In the genomic region with DNA sequence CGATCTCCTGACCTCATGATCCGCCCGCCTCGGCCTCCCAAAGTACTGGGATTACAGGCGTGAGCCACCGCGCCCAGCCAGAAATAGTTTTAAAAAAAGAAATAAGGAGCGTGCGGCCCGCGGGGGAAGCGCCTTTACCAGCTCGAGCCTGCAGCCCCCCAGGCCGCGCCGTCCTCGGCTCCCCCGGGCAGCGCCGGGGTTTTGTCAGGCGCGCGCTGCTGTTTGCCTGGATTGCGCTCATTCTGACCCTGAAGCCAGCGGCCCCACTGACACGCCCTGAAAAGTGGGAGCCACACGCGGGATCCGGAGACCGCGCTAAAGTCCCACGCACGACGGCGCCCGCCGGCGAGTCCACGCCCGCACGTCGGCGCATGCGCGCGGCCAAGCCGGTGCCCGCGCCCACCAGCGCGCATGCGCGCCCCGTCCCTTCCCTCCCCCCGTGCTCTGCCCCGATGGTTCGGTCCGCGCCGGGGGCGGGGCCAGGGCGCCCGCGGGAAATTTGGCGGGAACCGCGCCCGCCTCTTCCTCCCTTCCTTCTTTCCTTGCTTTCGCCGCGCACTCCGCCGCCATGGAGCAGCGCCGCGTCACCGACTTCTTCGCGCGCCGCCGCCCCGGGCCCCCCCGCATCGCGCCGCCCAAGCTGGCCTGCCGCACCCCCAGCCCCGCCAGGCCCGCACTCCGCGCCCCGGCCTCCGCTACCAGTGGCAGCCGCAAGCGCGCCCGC, we compare ENCODE assay signal across 8 cellular contexts. TPM values are rescaled to one million over a fixed set of nuclear protein-coding genes. Genes with fewer than 3 reads are reported as not detected.
DNase-seq lines count a peak whose midpoint lies in the region; ATAC-seq, FAIRE-seq and TF ChIP-seq lines count a peak whose summit lies in the region.

Gene CDT1, plus strand, starts transcription at position 526 of the 724 bp plus-strand sequence. Its CDS starts 43 bp downstream, at position 569.

- DNase-seq in GF-D8 (lab: John Stamatoyannopoulos, UW) = peak; percentile 32
- DNase-seq in NCI-H146 treated with DMSO at 0.1 percent for 48 hours (lab: John Stamatoyannopoulos, UW; ENCODE audit: unreplicated experiment) = peak; percentile 44
- peak; percentile 91 for DNase-seq in UCSD-AML1 (lab: John Stamatoyannopoulos, UW; ENCODE audit: unreplicated experiment)
- DNase-seq in K562 (ENCODE audit: extremely low read depth in 1 of 4, low spot score in 3 of 4) = peak; percentile 91 to 99 (median 96)
- DNase-seq in skeletal muscle cell (ENCODE audit: low read depth) = no peak
- DNase-seq in OCI-M2 (lab: John Stamatoyannopoulos, UW; ENCODE audit: unreplicated experiment) = no peak

- H3K36me3 ChIP-seq in K562 (ENCODE audit: control insufficient read depth, insufficient read depth, low read length) = peaks cover 46% of the 10 kb centered on the region; the same call in 2 of the 3 replicates

- H3K27me3 ChIP-seq in K562 (ENCODE audit: control insufficient read depth in 2 of 2, insufficient read depth in 2 of 2, low read length in 2 of 2) = no peaks in the 10 kb centered on the region; a peak in 1 of 5 replicates

- no peak for TF ChIP-seq CTCF in K562 (IDR thresholded peaks at IDR 0.05 in 2 of 3, conservative IDR thresholded peaks at IDR 0.05 in 1 of 3; ENCODE audit: insufficient read depth in 2 of 3, low read depth in 1 of 3, low read length in 3 of 3)

- intact Hi-C loops in K562 (cut with micrococcal nuclease) = loop anchor here (10.0 kb wide), 1 partner anchor 761 kb away; the partner anchor contains the start of gene RPL13

- POLR2A ChIA-PET in K562 (lab: Yijun Ruan, JAX) = interaction anchor here (0.6 to 2.9 kb wide), 7 partner anchors 7 to 944 kb away, joined by 3 to 8 read pairs (median 4); partner anchors contain the start of gene PIEZO1

- CTCF ChIA-PET in K562 (lab: Yijun Ruan, JAX; ENCODE audit: low intra/inter-chr PET ratio) = interaction anchor here (0.6 kb wide), 1 partner anchor 66 kb away, joined by 3 read pairs; no protein-coding TSS in a partner anchor

- in situ Hi-C loops in K562 (cut with MboI) = no loop called here

- BruUV-seq in K562 (replicated peaks; lab: Mats Ljungman, UMichigan) = no TSS peak

- peak; percentile 71 for TF ChIP-seq POLR2A in K562 (conservative IDR thresholded peaks at IDR 0.05)

- no peaks in the 10 kb centered on the region for H3K9me3 ChIP-seq in K562 (replicated peaks; ENCODE audit: control insufficient read depth, insufficient read depth, low read depth, low read length)

- H3K4me3 ChIP-seq in K562 (peak within 1 kb of the TSS; percentile 89), iPS-11a (ENCODE audit: low read depth, low read length) (peak within 1 kb of the TSS; percentile 66), skeletal muscle cell (ENCODE audit: low read depth, low read length) (peak within 1 kb of the TSS; percentile 72)

- peak; percentile 32 for FAIRE-seq in K562 (lab: Jason Lieb, UNC)

- H3K9ac ChIP-seq in K562 (ENCODE audit: insufficient read depth in 1 of 2, low read depth in 2 of 2, low read length in 2 of 2) = peak within 1 kb of the TSS; percentile 95 to 98

- peak within 1 kb of the TSS; percentile 86 for H3K27ac ChIP-seq in K562 (ENCODE audit: extremely low read depth, low read depth, low read length)

- TF ChIP-seq RAD21 in K562 (CRISPR knock-in tag; conservative IDR thresholded peaks at IDR 0.05 in 1 of 2, IDR thresholded peaks at IDR 0.05 in 1 of 2) = no peak

- ATAC-seq in HG02571 (IDR thresholded peaks at IDR 0.05; ENCODE audit: unreplicated experiment) (peak; percentile 37), K562 (peak; percentile 6)

- peaks cover 11% of the 10 kb centered on the region; the same call in 1 of the 2 replicates for H4K20me1 ChIP-seq in K562 (replicated peaks; ENCODE audit: control insufficient read depth, insufficient read depth, low read length)

- H3K4me1 ChIP-seq in K562 (replicated peaks in 1 of 2; ENCODE audit: control insufficient read depth in 2 of 2, insufficient read depth in 2 of 2, low read length in 2 of 2) = peaks cover 29 to 85% of the 10 kb centered on the region in 2 experiments

- H3K79me2 ChIP-seq in K562 (ENCODE audit: control insufficient read depth, insufficient read depth, low read length) = peaks cover 74% of the 10 kb centered on the region

- under 1% methylated on average over 25 of the region's 98 CpGs for WGBS in K562 (ENCODE audit: insufficient coverage, low coverage, missing lambda C conversion rate)

- peak within 1 kb of the TSS; percentile 76 for H3K4me2 ChIP-seq in K562 (ENCODE audit: insufficient read depth, low read length)

- H3K9me1 ChIP-seq in K562 (ENCODE audit: control insufficient read depth, insufficient read depth, low read length) = no peaks in the 10 kb centered on the region

- no peak for TF ChIP-seq EP300 in K562 (IDR thresholded peaks at IDR 0.05; ENCODE audit: low read length)

- H2AFZ ChIP-seq in K562 (ENCODE audit: low read depth, low read length) = peak within 1 kb of the TSS; percentile 7; the same call in 1 of the 2 replicates

TF ChIP-seq in K562, 482 proteins besides CTCF, POLR2A, EP300 and RAD21 (continues in another document):
- TF ChIP-seq E2F3 (CRISPR knock-in tag; IDR thresholded peaks at IDR 0.05) = peak; percentile 100
- peak; percentile 73 for TF ChIP-seq GMEB1 (CRISPR knock-in tag; IDR thresholded peaks at IDR 0.05)
- no peak for TF ChIP-seq ETV5 (CRISPR knock-in tag; IDR thresholded peaks at IDR 0.05; ENCODE audit: low read depth)
- TF ChIP-seq ZC3H11A (IDR thresholded peaks at IDR 0.05; ENCODE audit: low read depth, low read length) = no peak
- peak; percentile 32; the same call in 1 of the 2 replicates for TF ChIP-seq ZBTB7A (IDR thresholded peaks at IDR 0.05; ENCODE audit: borderline replicate concordance, control insufficient read depth, low read depth, low read length)
- TF ChIP-seq NCOA6 (IDR thresholded peaks at IDR 0.05) = no peak
- TF ChIP-seq ZNF263 (CRISPR knock-in tag; IDR thresholded peaks at IDR 0.05; ENCODE audit: borderline replicate concordance) = no peak
- TF ChIP-seq PHF8 (IDR thresholded peaks at IDR 0.05; ENCODE audit: borderline replicate concordance, low read length) = peak; percentile 64; the same call in 1 of the 2 replicates
- peak; percentile 76 for TF ChIP-seq MTA1 (IDR thresholded peaks at IDR 0.05; ENCODE audit: borderline replicate concordance)
- 0 out of 2 replicates have a peak, but pooled peaks have one; percentile 64 for TF ChIP-seq HMGXB4 (CRISPR knock-in tag; IDR thresholded peaks at IDR 0.05)
- TF ChIP-seq ATF7 (IDR thresholded peaks at IDR 0.05) = peak; percentile 98
- TF ChIP-seq CAMTA2 (CRISPR knock-in tag; conservative IDR thresholded peaks at IDR 0.05) = 0 out of 2 replicates have a peak, but pooled peaks have one; percentile 69
- no peak for TF ChIP-seq ZNF551 (CRISPR knock-in tag; IDR thresholded peaks at IDR 0.05)
- TF ChIP-seq ZNF12 (CRISPR knock-in tag; IDR thresholded peaks at IDR 0.05) = peak; percentile 44; the same call in 1 of the 2 replicates
- TF ChIP-seq TBL1XR1 (IDR thresholded peaks at IDR 0.05; ENCODE audit: low read length in 2 of 2) = peak in 1 of 2 experiments; percentile 7; a peak in 1 of 4 replicates
- peak; percentile 57; the same call in 1 of the 2 replicates for TF ChIP-seq SMAD4 (CRISPR knock-in tag; conservative IDR thresholded peaks at IDR 0.05)
- TF ChIP-seq SPI1 (IDR thresholded peaks at IDR 0.05; ENCODE audit: borderline replicate concordance, low read depth, low read length) = peak; percentile 70

RNA-seq across cellular contexts. Expression of gene CDT1, which starts in this region (rescaled TPM):
- 14.1 and 55.6 TPM in 2 replicates for total RNA-seq in K562 (2011; cell fraction: chromatin; rRNA removed; ENCODE audit: low replicate concordance)
- 67.5 and 87.8 TPM in 2 replicates for total RNA-seq in K562 (2011; cell fraction: nucleolus; rRNA removed)
- total RNA-seq in K562 (2011; cell fraction: nucleoplasm; rRNA removed) = 29.4 and 38.8 TPM in 2 replicates
- total RNA-seq in K562 (2014; rRNA removed) (114 and 119 TPM in 2 replicates), K562 (2014; rRNA removed; fragmentation: Illumina TruSeq; extraction: Trizol) (3.4 and 4.4 TPM in 2 replicates), K562 (2015; rRNA removed; fragmentation: Illumina TruSeq; extraction: Trizol) (14.4 and 17.9 TPM in 2 replicates), K562 (2021) (173 and 178 TPM in 2 replicates)
- polyA plus RNA-seq in K562 (2011; rRNA removed) (14.2 and 29.4 TPM in 2 replicates), K562 (2014; fragmentation: Illumina TruSeq; extraction: Trizol) (9.3 and 47.1 TPM in 2 replicates), K562 (2014; fragmentation: Nextera tagmentation; extraction: Ambion mirVana) (1 to 10 TPM in 1 of 2 experiments, under 1 TPM in 1; 0.92 to 1.6 TPM), K562 (2014; rRNA removed) (53.6 and 65.8 TPM in 2 replicates)
- 48.5 and 101 TPM in 2 replicates for polyA plus RNA-seq in K562 (2011; cell fraction: cytosol; rRNA removed)
- 38.4 and 58.3 TPM in 2 replicates for polyA plus RNA-seq in K562 (2011; cell fraction: nucleus; rRNA removed)
- 68.4 and 200 TPM in 2 replicates for polyA plus RNA-seq in K562 (2012)
- 9.8 and 10.4 TPM in 2 replicates for polyA minus RNA-seq in K562 (2011; rRNA and poly(A)+ RNA removed)
- polyA minus RNA-seq in K562 (2011; cell fraction: cytosol; rRNA and poly(A)+ RNA removed) = 102 and 178 TPM in 2 replicates
- polyA minus RNA-seq in K562 (2011; cell fraction: nucleus; rRNA and poly(A)+ RNA removed) = 25.2 and 25.9 TPM in 2 replicates

Comparison
In these comparisons a context has a peak if more than half of its experiments do, and no peak if none do; other contexts are left out.
1. DNase-seq: peak in GF-D8 (single experiment), NCI-H146 treated with DMSO at 0.1 percent for 48 hours (single experiment), UCSD-AML1 (single experiment) and K562 (4 of 4); none in skeletal muscle cell (single experiment) and OCI-M2 (single experiment).
2. Peak in every context shown above with its lines, with median percentiles within 50 percentile points of each other: H3K4me3 ChIP-seq.